Comparison of ENCODE assay signal across 8 cellular contexts in genomic region chr2:191302459-191303155, GRCh38. TPM values are rescaled to one million over a fixed set of nuclear protein-coding genes. Genes with fewer than 3 reads are reported as not detected.
DNase-seq lines count a peak whose midpoint lies in the region; ATAC-seq and TF ChIP-seq lines count a peak whose summit lies in the region.

No MANE protein-coding gene starts in this region.

- no peak overlapping the region for H3K27ac ChIP-seq in DND-41 (ENCODE audit: low read length)
- H3K27ac ChIP-seq in KMS-11 = no peak overlapping the region
- peak overlapping the region in 1 of 2 donors; percentile 1 for H3K27ac ChIP-seq in ovary

- H3K36me3 ChIP-seq in DND-41 (ENCODE audit: insufficient read depth, low read length) (no peaks in the 10 kb centered on the region), KMS-11 (ENCODE audit: insufficient read depth) (no peaks in the 10 kb centered on the region), ovary (no peaks in the 10 kb centered on the region)

- intact Hi-C loops in ovary (cut with DNase I) = loop anchor here in 1 of 4 donors (10.0 kb wide), 1 partner anchor 58 kb away; the partner anchor contains the start of gene MYO1B

- no peak overlapping the region for H3K9ac ChIP-seq in DND-41 (ENCODE audit: low read depth, low read length)
- no peak overlapping the region for H3K9ac ChIP-seq in KMS-11

- TF ChIP-seq CTCF in DND-41 (IDR thresholded peaks at IDR 0.05; ENCODE audit: borderline replicate concordance, extremely low read depth, low read length, poor library complexity, severe bottlenecking) (peak; percentile 49), KMS-11 (conservative IDR thresholded peaks at IDR 0.05; ENCODE audit: low read depth, low read length) (peak; percentile 26; the same call in 1 of the 2 replicates), fibroblast of pulmonary artery (IDR thresholded peaks at IDR 0.05; ENCODE audit: low read length, missing control alignments) (peak; percentile 27), ovary (IDR thresholded peaks at IDR 0.05) (no peak)

- peak; percentile 79 for ATAC-seq in DND-41 (ENCODE audit: insufficient read depth, low read depth)
- peak; percentile 73 for ATAC-seq in GM19324 (IDR thresholded peaks at IDR 0.05; ENCODE audit: low FRiP score, unreplicated experiment)
- no peak for ATAC-seq in esophagus mucosa

- H3K79me2 ChIP-seq in DND-41 (ENCODE audit: insufficient read depth, low read length) (no peaks in the 10 kb centered on the region), KMS-11 (ENCODE audit: insufficient read depth, low read depth) (no peaks in the 10 kb centered on the region)

- H3K27me3 ChIP-seq in DND-41 (ENCODE audit: insufficient read depth, low read length, poor library complexity) = no peaks in the 10 kb centered on the region
- H3K27me3 ChIP-seq in KMS-11 (ENCODE audit: insufficient read depth, low read depth) = no peaks in the 10 kb centered on the region
- no peaks in the 10 kb centered on the region for H3K27me3 ChIP-seq in ovary

- H4K20me1 ChIP-seq in DND-41 (ENCODE audit: insufficient read depth, low read length) = no peaks in the 10 kb centered on the region
- H4K20me1 ChIP-seq in KMS-11 (ENCODE audit: insufficient read depth) = no peaks in the 10 kb centered on the region

- H3K4me2 ChIP-seq in DND-41 (ENCODE audit: insufficient read depth, low read length) (no peak overlapping the region), KMS-11 (no peak overlapping the region)

- TF ChIP-seq POLR2A in ovary (IDR thresholded peaks at IDR 0.05) = no peak

- DNase-seq in DND-41 = peak; percentile 24
- peak; percentile 31 for DNase-seq in fibroblast of pulmonary artery (ENCODE audit: low read depth)
- no peak for DNase-seq in hippocampal formation (lab: John Stamatoyannopoulos, UW)
- DNase-seq in nucleus accumbens (lab: John Stamatoyannopoulos, UW) = no peak
- no peak for DNase-seq in ovary

- H3K4me3 ChIP-seq in DND-41 (ENCODE audit: low read depth in 1 of 2, low read length in 2 of 2) (no peak overlapping the region), KMS-11 (IDR thresholded peaks at IDR 0.05; ENCODE audit: insufficient read depth, low read depth, low read length) (no peak overlapping the region), fibroblast of pulmonary artery (replicated peaks; ENCODE audit: low read depth, low read length) (no peak overlapping the region), ovary (no peak overlapping the region)

- H3K4me1 ChIP-seq in DND-41 (ENCODE audit: insufficient read depth, low read length) = no peaks in the 10 kb centered on the region
- no peaks in the 10 kb centered on the region for H3K4me1 ChIP-seq in KMS-11 (ENCODE audit: low read depth, poor library complexity, severe bottlenecking)
- peaks cover 17% of the 10 kb centered on the region for H3K4me1 ChIP-seq in ovary (ENCODE audit: insufficient read depth)

- 92 to 95% (median 94%) methylated on average over 3 of the region's 3 CpGs for WGBS in ovary, 3 donors

- H3K9me3 ChIP-seq in DND-41 (ENCODE audit: insufficient read depth, low read length, severe bottlenecking) = no peaks in the 10 kb centered on the region
- no peaks in the 10 kb centered on the region for H3K9me3 ChIP-seq in ovary

- TF ChIP-seq EP300 in ovary (IDR thresholded peaks at IDR 0.05) = no peak

- H2AFZ ChIP-seq in DND-41 (ENCODE audit: low read depth, low read length) (no peak overlapping the region), KMS-11 (ENCODE audit: low read depth) (no peak overlapping the region)

RNA-seq across cellular contexts. Expression of gene MYO1B, which starts 57.4 kb away (rescaled TPM):
- total RNA-seq in esophagus mucosa (65.2 TPM), ovary (10 to 100 TPM; 17.6 to 34.7 (median 27.3) TPM)
- polyA plus RNA-seq in ovary = 10 to 100 TPM; 15.8 to 32.1 TPM

Comparison
In these comparisons a context has a peak if more than half of its experiments do, and no peak if none do; other contexts are left out.
1. DNase-seq: peak in DND-41 (single experiment) and fibroblast of pulmonary artery (single experiment); none in hippocampal formation (0 of 2), nucleus accumbens (0 of 56) and ovary (0 of 5).
2. CTCF ChIP-seq: peak in DND-41 (single experiment), KMS-11 (single experiment) and fibroblast of pulmonary artery (single experiment); none in ovary (0 of 3).